Comparison of ENCODE assay signal across 1 cellular context in the genomic region with DNA sequence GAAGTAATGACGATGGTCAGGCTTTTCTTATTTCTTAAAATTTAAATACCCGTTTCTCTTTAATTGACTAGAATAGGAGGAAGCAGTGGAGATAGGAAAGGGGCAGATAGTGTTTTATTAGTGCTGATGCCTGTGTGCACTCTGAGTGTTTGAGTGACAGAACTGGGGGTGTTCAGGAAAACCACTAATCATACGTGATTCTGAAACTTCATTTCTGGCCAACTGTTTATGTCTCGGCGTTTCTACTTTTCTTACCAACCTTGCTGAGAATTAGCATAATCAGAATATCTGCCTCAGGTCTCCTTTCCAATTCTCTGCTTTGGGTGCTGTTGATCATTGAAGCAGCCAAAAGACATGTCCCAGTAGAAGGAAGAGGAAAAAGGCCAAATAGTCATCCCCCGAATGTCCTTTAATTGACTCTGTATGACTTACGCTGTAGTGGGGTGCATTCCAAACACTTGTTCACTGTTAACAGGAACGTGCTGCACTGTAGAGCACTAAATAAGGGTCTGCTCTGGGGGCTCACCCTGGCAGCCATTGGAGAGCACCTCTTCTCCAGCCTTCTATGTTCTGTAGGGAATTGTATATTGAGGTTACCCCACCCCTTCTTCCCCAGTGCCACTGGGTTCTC.
TF ChIP-seq lines count a peak whose summit lies in the region.

No MANE protein-coding gene starts in this region.

TF ChIP-seq in WTC11, 78 proteins besides CTCF, POLR2A, EP300 and RAD21 (continued from another document):
- TF ChIP-seq ZNF396 (CRISPR knock-in tag; IDR thresholded peaks at IDR 0.05; ENCODE audit: borderline replicate concordance): no peak
- TF ChIP-seq SMAD4 (CRISPR knock-in tag; IDR thresholded peaks at IDR 0.05): no peak
- TF ChIP-seq STAT6 (CRISPR knock-in tag; conservative IDR thresholded peaks at IDR 0.05; ENCODE audit: low read depth): no peak
- no peak for TF ChIP-seq GTF2I (CRISPR knock-in tag; conservative IDR thresholded peaks at IDR 0.05)
- no peak for TF ChIP-seq NR1H2 (CRISPR knock-in tag; IDR thresholded peaks at IDR 0.05)
